Comparison of ENCODE assay signal across 24 cellular contexts in genomic region chr5:125298258-125298657, GRCh38.
DNase-seq lines count a peak whose midpoint lies in the region; ATAC-seq, FAIRE-seq and TF ChIP-seq lines count a peak whose summit lies in the region.
"Had no signal": no experiment of that assay in that cellular context is flagged by ENCODE, and none has a peak within 500 bp of the region (broad histone marks: within the 10 kb centered on the region; RNA-seq: fewer than 3 reads in every experiment).

No MANE protein-coding gene starts in this region.

- no peaks in the 10 kb centered on the region for H3K27me3 ChIP-seq in DND-41 (ENCODE audit: insufficient read depth, low read length, poor library complexity)
- no peaks in the 10 kb centered on the region for H3K27me3 ChIP-seq in HUES48 (ENCODE audit: control insufficient read depth, insufficient read depth, low read length)
- H3K27me3 ChIP-seq in bronchial epithelial cell (ENCODE audit: control insufficient read depth, insufficient read depth, low read length): no peaks in the 10 kb centered on the region
- H3K27me3 ChIP-seq in ascending aorta: no peaks in the 10 kb centered on the region
- H3K27me3 ChIP-seq: brain microvascular endothelial cell, esophagus squamous epithelium, heart left ventricle, ovary, suprapubic skin had no signal

- H3K36me3 ChIP-seq in DND-41 (ENCODE audit: insufficient read depth, low read length) (no peaks in the 10 kb centered on the region), HUES48 (ENCODE audit: control insufficient read depth, insufficient read depth, low read length) (no peaks in the 10 kb centered on the region), bronchial epithelial cell (ENCODE audit: control insufficient read depth, insufficient read depth, low read length) (no peaks in the 10 kb centered on the region), mesodermal cell (ENCODE audit: control insufficient read depth, insufficient read depth, low read length) (no peaks in the 10 kb centered on the region), ascending aorta (no peaks in the 10 kb centered on the region)
- H3K36me3 ChIP-seq: brain microvascular endothelial cell, esophagus squamous epithelium, heart left ventricle, ovary, suprapubic skin had no signal

- no peak overlapping the region for H3K9ac ChIP-seq in DND-41 (ENCODE audit: low read depth, low read length)
- H3K9ac ChIP-seq in HUES48 (ENCODE audit: low read depth, low read length): no peak overlapping the region

- intact Hi-C loops in ascending aorta (cut with DNase I): no loop called here

- ATAC-seq in DND-41 (ENCODE audit: insufficient read depth, low read depth): no peak
- ATAC-seq in HG02885 (IDR thresholded peaks at IDR 0.05; ENCODE audit: poor library complexity, unreplicated experiment): no peak
- ATAC-seq: activated CD8-positive, alpha-beta T cell treated with anti-CD3 and anti-CD28 coated beads, Interleukin-2, amount 10 ng/mL, durations not matched to agents 7 days and 5 days; Right ventricle myocardium inferior had no signal

- H3K4me1 ChIP-seq in DND-41 (ENCODE audit: insufficient read depth, low read length): peaks cover 13% of the 10 kb centered on the region
- peaks cover 23% of the 10 kb centered on the region for H3K4me1 ChIP-seq in HUES48 (ENCODE audit: control insufficient read depth, insufficient read depth, low read length)
- peaks cover 25% of the 10 kb centered on the region for H3K4me1 ChIP-seq in mesodermal cell (ENCODE audit: control insufficient read depth, insufficient read depth, low read length, poor library complexity, severe bottlenecking)
- no peaks in the 10 kb centered on the region for H3K4me1 ChIP-seq in ascending aorta
- H3K4me1 ChIP-seq: esophagus squamous epithelium, suprapubic skin had no signal

- DNase-seq in DND-41 (no peak), bronchial epithelial cell (ENCODE audit: low read depth) (peak; percentile 65), DMS79 (lab: John Stamatoyannopoulos, UW) (no peak), AML-193 (lab: John Stamatoyannopoulos, UW) (no peak), ascending aorta (ENCODE audit: low spot score in 2 of 2) (no peak)
- DNase-seq: activated CD8-positive, alpha-beta T cell treated with anti-CD3 and anti-CD28 coated beads, Interleukin-2, amount 10 ng/mL, durations not matched to agents 7 days and 5 days; brain microvascular endothelial cell; CD8-positive, alpha-beta memory T cell; esophagus squamous epithelium; GDM1; heart left ventricle; NCI-H1048; NCI-H2107; NK-92 treated with Interleukin-12 subunit alpha and Interleukin-12 subunit beta, amount 100 ng/mL, for 24 hours; ovary; T-helper 1 cell had no signal

- no peak for TF ChIP-seq CTCF in DND-41 (IDR thresholded peaks at IDR 0.05; ENCODE audit: borderline replicate concordance, extremely low read depth, low read length, poor library complexity, severe bottlenecking)
- no peak for TF ChIP-seq CTCF in bronchial epithelial cell (IDR thresholded peaks at IDR 0.05; ENCODE audit: insufficient read depth, low read length, severe bottlenecking)
- TF ChIP-seq CTCF in ascending aorta (IDR thresholded peaks at IDR 0.05): no peak

- H2AFZ ChIP-seq in DND-41 (ENCODE audit: low read depth, low read length): peak overlapping the region; percentile 30; the same call in 1 of the 2 replicates

- FAIRE-seq in bronchial epithelial cell (lab: Jason Lieb, UNC): no peak
- FAIRE-seq: GM12891 had no signal

- H3K79me2 ChIP-seq in DND-41 (ENCODE audit: insufficient read depth, low read length): no peaks in the 10 kb centered on the region

- no peak overlapping the region for H3K4me2 ChIP-seq in DND-41 (ENCODE audit: insufficient read depth, low read length)

- H3K27ac ChIP-seq in DND-41 (ENCODE audit: low read length): no peak overlapping the region
- peak overlapping the region; percentile 72 for H3K27ac ChIP-seq in HUES48 (ENCODE audit: low read depth, low read length)
- H3K27ac ChIP-seq in mesodermal cell (ENCODE audit: low read depth, low read length, severe bottlenecking): peak overlapping the region; percentile 69
- no peak overlapping the region for H3K27ac ChIP-seq in ascending aorta
- H3K27ac ChIP-seq: brain microvascular endothelial cell, esophagus squamous epithelium, heart left ventricle, ovary, skin epidermis, suprapubic skin, VCaP had no signal

- no peak overlapping the region for H3K4me3 ChIP-seq in DND-41 (ENCODE audit: low read depth in 1 of 2, low read length in 2 of 2)
- H3K4me3 ChIP-seq in HUES48 (ENCODE audit: low read depth, low read length): no peak overlapping the region
- H3K4me3 ChIP-seq in bronchial epithelial cell (ENCODE audit: low read depth, low read length): no peak overlapping the region
- H3K4me3 ChIP-seq in mesodermal cell (ENCODE audit: extremely low read depth, insufficient read depth, low read length, poor library complexity, severe bottlenecking): no peak overlapping the region
- H3K4me3 ChIP-seq in ascending aorta: no peak overlapping the region
- H3K4me3 ChIP-seq: esophagus squamous epithelium, heart left ventricle, ovary, skin epidermis, suprapubic skin had no signal

- H3K9me3 ChIP-seq in DND-41 (ENCODE audit: insufficient read depth, low read length, severe bottlenecking): no peaks in the 10 kb centered on the region
- no peaks in the 10 kb centered on the region for H3K9me3 ChIP-seq in HUES48 (ENCODE audit: control insufficient read depth, insufficient read depth, low read length)
- no peaks in the 10 kb centered on the region for H3K9me3 ChIP-seq in mesodermal cell (ENCODE audit: control insufficient read depth, low read length)
- no peaks in the 10 kb centered on the region for H3K9me3 ChIP-seq in ascending aorta
- H3K9me3 ChIP-seq: esophagus squamous epithelium, heart left ventricle, ovary, suprapubic skin had no signal

- H4K20me1 ChIP-seq in DND-41 (ENCODE audit: insufficient read depth, low read length): no peaks in the 10 kb centered on the region

Comparison
In these comparisons a context has a peak if more than half of its experiments do, and no peak if none do; other contexts are left out.
1. H3K27ac ChIP-seq: peak in HUES48 (single experiment) and mesodermal cell (single experiment); none in DND-41 (single experiment) and ascending aorta (0 of 2).